ENCODE assay signal across 1 cellular context in genomic region chr12:75634244-75635222, GRCh38.
TF ChIP-seq lines count a peak whose summit lies in the region.

No MANE protein-coding gene starts in this region.

TF ChIP-seq in H1, 55 proteins besides CTCF, POLR2A, EP300 and RAD21:
- no peak for TF ChIP-seq SUZ12 (IDR thresholded peaks at IDR 0.05; ENCODE audit: low read length)
- TF ChIP-seq POU5F1 (IDR thresholded peaks at IDR 0.05; ENCODE audit: low read depth, low read length), result peak; percentile 37; the same call in 1 of the 2 replicates
- TF ChIP-seq SP1 (IDR thresholded peaks at IDR 0.05; ENCODE audit: low read depth, low read length), result no peak
